ENCODE assay signal across 1 cellular context in genomic region chr17:66300956-66301355, GRCh38.
TF ChIP-seq lines count a peak whose summit lies in the region.

No MANE protein-coding gene starts in this region.

TF ChIP-seq in HCT116, 20 proteins besides CTCF, POLR2A, EP300 and RAD21 (continued from another document):
- TF ChIP-seq EZH2phosphoT487 (IDR thresholded peaks at IDR 0.05; ENCODE audit: borderline replicate concordance) (no peak), TCF7L2 (IDR thresholded peaks at IDR 0.05; ENCODE audit: borderline replicate concordance, extremely low read depth, insufficient read depth, insufficient read length) (no peak), CEBPB (IDR thresholded peaks at IDR 0.05; ENCODE audit: low read depth) (no peak), YY1 (IDR thresholded peaks at IDR 0.05; ENCODE audit: extremely low read depth, insufficient replicate concordance, low read depth, low read length) (no peak), EZH2 (IDR thresholded peaks at IDR 0.05) (no peak), SRF (IDR thresholded peaks at IDR 0.05; ENCODE audit: low read depth) (no peak), ZNF274 (IDR thresholded peaks at IDR 0.05; ENCODE audit: low read depth, low read length) (no peak), FOSL1 (IDR thresholded peaks at IDR 0.05; ENCODE audit: low read depth) (no peak), SIN3A (IDR thresholded peaks at IDR 0.05; ENCODE audit: low read depth) (no peak)
TF ChIP-seq in HCT116: peak in this region for 0.
